1 cellular context compared by ENCODE assay signal in the genomic region with DNA sequence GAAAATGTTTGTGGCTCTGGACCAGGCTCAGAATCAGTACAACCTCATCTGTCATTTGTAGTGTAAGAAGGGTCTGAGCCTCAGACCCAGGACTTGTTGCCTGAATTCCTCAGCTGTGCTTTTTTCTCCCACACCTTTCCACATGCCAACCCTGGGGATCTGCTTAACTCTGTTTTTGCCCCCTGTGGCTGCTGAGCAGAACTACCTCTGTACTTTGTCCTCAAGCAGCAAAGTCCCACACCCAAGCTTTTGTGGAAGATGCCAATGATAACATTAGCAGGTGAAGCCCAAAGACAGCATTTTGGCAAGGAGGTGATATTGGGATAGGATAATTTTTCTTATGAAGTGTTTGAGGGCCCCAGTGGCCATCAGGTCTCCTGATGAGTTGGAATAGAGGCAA.
TF ChIP-seq lines count a peak whose summit lies in the region.

No MANE protein-coding gene starts in this region.

TF ChIP-seq in SK-N-SH treated with all-trans-retinoic acid at 6 μM for 48 hours, 23 proteins besides CTCF, POLR2A, EP300 and RAD21 (continued from another document):
- TF ChIP-seq OSR1 (CRISPR knock-in tag; IDR thresholded peaks at IDR 0.05) (no peak), SNAI2 (CRISPR knock-in tag; IDR thresholded peaks at IDR 0.05) (no peak), ZNF70 (CRISPR knock-in tag; IDR thresholded peaks at IDR 0.05) (no peak), GLIS3 (CRISPR knock-in tag; IDR thresholded peaks at IDR 0.05) (no peak), ZFP3 (CRISPR knock-in tag; IDR thresholded peaks at IDR 0.05) (no peak), ARNTL (CRISPR knock-in tag; IDR thresholded peaks at IDR 0.05; ENCODE audit: borderline replicate concordance, low read depth) (no peak), ZNF565 (CRISPR knock-in tag; conservative IDR thresholded peaks at IDR 0.05; ENCODE audit: low read depth) (no peak), CSDC2 (CRISPR knock-in tag; IDR thresholded peaks at IDR 0.05) (no peak), ISL1 (CRISPR knock-in tag; IDR thresholded peaks at IDR 0.05) (no peak)
- TF ChIP-seq, protein P1, sequence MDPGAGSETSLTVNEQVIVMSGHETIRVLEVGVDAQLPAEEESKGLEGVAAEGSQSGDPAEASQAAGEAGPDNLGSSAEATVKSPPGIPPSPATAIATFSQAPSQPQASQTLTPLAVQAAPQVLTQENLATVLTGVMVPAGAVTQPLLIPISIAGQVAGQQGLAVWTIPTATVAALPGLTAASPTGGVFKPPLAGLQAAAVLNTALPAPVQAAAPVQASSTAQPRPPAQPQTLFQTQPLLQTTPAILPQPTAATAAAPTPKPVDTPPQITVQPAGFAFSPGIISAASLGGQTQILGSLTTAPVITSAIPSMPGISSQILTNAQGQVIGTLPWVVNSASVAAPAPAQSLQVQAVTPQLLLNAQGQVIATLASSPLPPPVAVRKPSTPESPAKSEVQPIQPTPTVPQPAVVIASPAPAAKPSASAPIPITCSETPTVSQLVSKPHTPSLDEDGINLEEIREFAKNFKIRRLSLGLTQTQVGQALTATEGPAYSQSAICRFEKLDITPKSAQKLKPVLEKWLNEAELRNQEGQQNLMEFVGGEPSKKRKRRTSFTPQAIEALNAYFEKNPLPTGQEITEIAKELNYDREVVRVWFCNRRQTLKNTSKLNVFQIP (CRISPR knock-in tag; IDR thresholded peaks at IDR 0.05; ENCODE audit: borderline replicate concordance, low read depth), result no peak
